ENCODE assay signal across 24 cellular contexts in the genomic region with DNA sequence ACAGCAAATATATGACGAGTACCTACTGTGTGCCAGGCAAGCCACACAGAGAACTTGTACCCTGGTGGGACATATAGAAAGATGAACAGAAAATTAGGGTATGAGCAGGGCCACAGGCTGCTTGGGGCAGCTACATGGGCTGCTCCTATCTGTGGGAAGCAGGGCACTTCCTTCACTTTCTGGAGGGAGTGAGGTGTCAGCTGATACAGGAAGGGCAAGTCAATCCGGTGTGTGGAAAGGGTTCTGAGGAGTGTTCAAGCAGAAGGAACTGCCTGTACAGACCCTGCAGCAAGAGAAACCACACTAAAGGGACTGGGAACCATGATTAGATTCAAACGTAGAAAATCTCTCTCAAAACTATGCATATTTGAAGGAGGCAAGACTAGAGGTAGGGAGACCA. TPM values are rescaled to one million over a fixed set of nuclear protein-coding genes. Genes with fewer than 3 reads are reported as not detected.
"Had no signal": no experiment of that assay in that cellular context is flagged by ENCODE, and none has a peak within 500 bp of the region (broad histone marks: within the 10 kb centered on the region; RNA-seq: fewer than 3 reads in every experiment).

No MANE protein-coding gene starts in this region.

- H3K9me3 ChIP-seq: breast epithelium, gastrocnemius medialis, left ventricle myocardium inferior, mucosa of descending colon, tibial nerve, uterus had no signal

- DNase-seq: activated CD4-positive, alpha-beta T cell treated with anti-CD3 and anti-CD28 coated beads for 36 hours; activated CD4-positive, CD25-positive, alpha-beta regulatory T cell; activated CD8-positive, alpha-beta memory T cell treated with anti-CD3 and anti-CD28 coated beads, Interleukin-2, amount 10 ng/mL, durations not matched to agents 7 days and 5 days; activated CD8-positive, alpha-beta T cell treated with anti-CD3 and anti-CD28 coated beads, Interleukin-2, amount 10 ng/mL, durations not matched to agents 7 days and 5 days; activated naive CD4-positive, alpha-beta T cell; activated T-cell treated with anti-CD3 and anti-CD28 coated beads, Interleukin-2, amount 50 U/mL, for 72 hours; central memory CD4-positive, alpha-beta T cell; dermis blood vessel endothelial cell; effector CD4-positive, alpha-beta T cell; gastrocnemius medialis; glutamatergic neuron; islet precursor cell; left ventricle myocardium inferior; mucosa of descending colon; posterior cingulate gyrus; right cardiac atrium; stimulated activated CD4-positive, alpha-beta T cell treated with anti-CD3 and anti-CD28 coated beads, Interleukin-15, amount 100 ng/mL, for 24 hours; stimulated activated CD4-positive, alpha-beta T cell treated with anti-CD3 and anti-CD28 coated beads, Interleukin-2, amount 100 ng/mL, for 24 hours; stimulated activated naive CD4-positive, alpha-beta T cell; T-helper 1 cell; uterus had no signal

- H3K4me3 ChIP-seq: breast epithelium, gastrocnemius medialis, hepatocyte, left ventricle myocardium inferior, mucosa of descending colon, tibial nerve, uterus had no signal

- H3K27ac ChIP-seq: breast epithelium, gastrocnemius medialis, hepatocyte, left ventricle myocardium inferior, tibial nerve, uterus had no signal

- H3K4me1 ChIP-seq: breast epithelium, gastrocnemius medialis, left ventricle myocardium inferior, tibial nerve, uterus had no signal

- H3K27me3 ChIP-seq: breast epithelium, gastrocnemius medialis, hepatocyte, tibial nerve, uterus had no signal

- H3K36me3 ChIP-seq: breast epithelium, gastrocnemius medialis, left ventricle myocardium inferior, tibial nerve, uterus had no signal

RNA-seq across cellular contexts. Expression of a gene that starts 58.6 kb away (rescaled TPM):
- total RNA-seq: activated CD8-positive, alpha-beta memory T cell treated with anti-CD3 and anti-CD28 coated beads, Interleukin-2, amount 10 ng/mL, durations not matched to agents 7 days and 5 days had no signal
